15 cellular contexts compared by ENCODE assay signal in the genomic region with DNA sequence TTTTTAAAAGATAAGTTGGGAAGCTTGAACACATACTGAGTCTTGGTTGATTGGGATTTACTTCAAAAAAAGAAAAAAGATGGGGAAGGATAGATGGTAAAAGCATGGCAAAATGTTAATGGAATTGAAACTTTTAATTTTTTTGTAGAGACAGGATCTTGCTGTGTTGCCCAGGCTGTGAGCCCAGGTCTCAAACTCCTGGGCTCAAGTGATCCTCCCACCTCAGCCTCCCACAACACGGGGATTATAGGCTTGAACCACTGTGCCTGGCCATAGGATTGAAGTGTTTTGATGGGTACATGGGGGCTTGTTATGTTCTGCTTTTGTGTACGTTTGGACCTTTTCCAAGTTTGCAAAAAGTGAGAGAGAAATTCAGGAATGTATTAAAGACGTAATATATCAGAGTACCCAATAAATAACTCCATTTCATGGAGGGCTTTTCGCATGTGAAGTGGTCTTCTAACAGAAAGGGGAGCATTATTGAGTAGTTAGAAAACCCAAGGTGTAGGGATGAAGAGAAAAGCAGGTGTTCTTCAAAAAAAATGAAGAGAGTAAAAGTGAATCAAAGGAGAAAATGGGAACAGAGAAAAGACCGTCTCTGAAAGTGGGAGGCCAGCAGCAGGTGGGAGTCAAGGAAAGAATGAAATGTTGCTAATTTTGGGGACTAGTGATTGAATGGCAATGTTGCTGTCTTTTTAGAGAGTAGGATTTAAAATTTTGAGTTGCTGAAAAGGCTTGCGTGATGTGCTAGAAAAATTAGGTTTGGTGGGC. TPM values are rescaled to one million over a fixed set of nuclear protein-coding genes. Genes with fewer than 3 reads are reported as not detected.
DNase-seq lines count a peak whose midpoint lies in the region; ATAC-seq and TF ChIP-seq lines count a peak whose summit lies in the region.
"Had no signal": no experiment of that assay in that cellular context is flagged by ENCODE, and none has a peak within 500 bp of the region (broad histone marks: within the 10 kb centered on the region; RNA-seq: fewer than 3 reads in every experiment).

No MANE protein-coding gene starts in this region.

- H3K27ac Mint-ChIP-seq in CD4-positive, alpha-beta memory T cell: peak overlapping the region; percentile 87 to 99 (median 95)
- peak overlapping the region; percentile 97 for H3K27ac Mint-ChIP-seq in effector memory CD8-positive, alpha-beta T cell
- H3K27ac Mint-ChIP-seq: CD14-positive monocyte had no signal

- peaks cover 23 to 30% of the 10 kb centered on the region in 2 donors for H3K36me3 Mint-ChIP-seq in CD4-positive, alpha-beta memory T cell
- H3K36me3 Mint-ChIP-seq in effector memory CD8-positive, alpha-beta T cell (ENCODE audit: insufficient read depth): peaks cover 18% of the 10 kb centered on the region

- intact Hi-C loops in CD4-positive, alpha-beta memory T cell (cut with micrococcal nuclease): loop anchor here (5.0 kb wide), 1 partner anchor 37 kb away; no protein-coding TSS in a partner anchor

- CTCF ChIA-PET in CD4-positive, alpha-beta memory T cell (lab: Charles Lee; ENCODE audit: partially characterized antibody): interaction anchor here (1.9 kb wide), 1 partner anchor 26 kb away, joined by 5 read pairs; no protein-coding TSS in a partner anchor

- H4K20me1 ChIP-seq in SU-DHL-6 (ENCODE audit: low read depth, low read length): no peaks in the 10 kb centered on the region

- no peaks in the 10 kb centered on the region for H3K9me2 ChIP-seq in SU-DHL-6 (replicated peaks; ENCODE audit: insufficient read depth, low read length)

- no peaks in the 10 kb centered on the region for H3K9me3 ChIP-seq in CD4-positive, alpha-beta memory T cell (ENCODE audit: control insufficient read depth in 1 of 2, low read length in 2 of 2)
- H3K9me3 ChIP-seq in SU-DHL-6 (ENCODE audit: insufficient read depth, low read length): no peaks in the 10 kb centered on the region
- H3K9me3 ChIP-seq: Peyer's patch had no signal

- no peaks in the 10 kb centered on the region for H3K27me3 Mint-ChIP-seq in CD4-positive, alpha-beta memory T cell
- H3K27me3 Mint-ChIP-seq in effector memory CD8-positive, alpha-beta T cell: no peaks in the 10 kb centered on the region
- H3K27me3 Mint-ChIP-seq: brain had no signal

- H3K27ac ChIP-seq in CD4-positive, alpha-beta memory T cell (ENCODE audit: low read depth, low read length): peak overlapping the region; percentile 50
- peak overlapping the region; percentile 56 for H3K27ac ChIP-seq in SU-DHL-6 (ENCODE audit: low read depth, low read length)
- peak overlapping the region in 17 of 21 experiments; percentile 6 to 83 (median 64) for H3K27ac ChIP-seq in skin epidermis

- H3K4me3 Mint-ChIP-seq in CD4-positive, alpha-beta memory T cell: peak overlapping the region in 7 of 8 donors; percentile 38 to 80 (median 78)
- peak overlapping the region; percentile 29 to 67 for H3K4me3 Mint-ChIP-seq in effector memory CD8-positive, alpha-beta T cell
- H3K4me3 Mint-ChIP-seq: brain had no signal

- H3K27me3 ChIP-seq in CD4-positive, alpha-beta memory T cell (ENCODE audit: insufficient read depth, low read length): no peaks in the 10 kb centered on the region
- H3K27me3 ChIP-seq in SU-DHL-6 (ENCODE audit: low read length): no peaks in the 10 kb centered on the region
- H3K27me3 ChIP-seq: Peyer's patch had no signal

- H3K79me2 ChIP-seq in SU-DHL-6 (ENCODE audit: insufficient read depth, low read length): no peaks in the 10 kb centered on the region

- H3K9me3 Mint-ChIP-seq in CD4-positive, alpha-beta memory T cell: no peaks in the 10 kb centered on the region
- H3K9me3 Mint-ChIP-seq in effector memory CD8-positive, alpha-beta T cell: no peaks in the 10 kb centered on the region
- H3K9me3 Mint-ChIP-seq: brain had no signal

- H3K9ac ChIP-seq in SU-DHL-6 (ENCODE audit: low read length): no peak overlapping the region
- H3K9ac ChIP-seq: GM23248 had no signal

- peaks cover 43 to 72% (median 61%) of the 10 kb centered on the region in 4 donors for H3K4me1 Mint-ChIP-seq in CD4-positive, alpha-beta memory T cell
- H3K4me1 Mint-ChIP-seq in effector memory CD8-positive, alpha-beta T cell (ENCODE audit: low read depth in 2 of 2): peaks cover 30 to 42% of the 10 kb centered on the region in 2 donors

- H3K4me2 ChIP-seq in SU-DHL-6 (ENCODE audit: low read depth, low read length, poor library complexity, severe bottlenecking): peak overlapping the region; percentile 10

- no peak for ATAC-seq in effector memory CD8-positive, alpha-beta T cell (replicated peaks)
- no peak for ATAC-seq in GM18520 (IDR thresholded peaks at IDR 0.05; ENCODE audit: unreplicated experiment)

- H3F3A ChIP-seq in SU-DHL-6 (ENCODE audit: insufficient read depth): peaks cover 3% of the 10 kb centered on the region; the same call in 1 of the 2 replicates

- H2AFZ ChIP-seq in SU-DHL-6 (ENCODE audit: low read depth, low read length, severe bottlenecking): no peak overlapping the region
- H2AFZ ChIP-seq: GM23248 had no signal

- TF ChIP-seq CTCF in SU-DHL-6 (IDR thresholded peaks at IDR 0.05; ENCODE audit: insufficient read depth, low read length, poor library complexity, severe bottlenecking): no peak

- POLR2A ChIA-PET in CD4-positive, alpha-beta memory T cell (lab: Charles Lee; ENCODE audit: partially characterized antibody): interaction anchor here (1.8 to 1.9 kb wide), 2 partner anchors 40 to 54 kb away, joined by 7 to 19 read pairs; no protein-coding TSS in a partner anchor

- H3K36me3 ChIP-seq in CD4-positive, alpha-beta memory T cell (ENCODE audit: insufficient read depth, low read length): peaks cover 3% of the 10 kb centered on the region
- H3K36me3 ChIP-seq in SU-DHL-6 (ENCODE audit: low read length): 0 out of 2 replicates have a peak, but pooled peaks cover 2% of the 10 kb centered on the region
- H3K36me3 ChIP-seq: Peyer's patch had no signal

- no peak overlapping the region for H3K4me3 ChIP-seq in CD4-positive, alpha-beta memory T cell (ENCODE audit: low read length in 2 of 2)
- H3K4me3 ChIP-seq in SU-DHL-6 (ENCODE audit: insufficient read depth, low read length, poor library complexity, severe bottlenecking) (no peak overlapping the region), skin epidermis (no peak overlapping the region)
- H3K4me3 ChIP-seq: GM23248, Peyer's patch had no signal

- peaks cover 35% of the 10 kb centered on the region for H3K4me1 ChIP-seq in CD4-positive, alpha-beta memory T cell (ENCODE audit: insufficient read depth, low read length)

- no peak for DNase-seq in CD4-positive, alpha-beta memory T cell
- DNase-seq in effector memory CD8-positive, alpha-beta T cell: no peak
- DNase-seq in cortex of kidney (lab: John Stamatoyannopoulos, UW): no peak
- DNase-seq in NCI-H748 (lab: John Stamatoyannopoulos, UW; ENCODE audit: unreplicated experiment): no peak
- no peak for DNase-seq in COR-L47 (lab: John Stamatoyannopoulos, UW)
- DNase-seq: effector CD8-positive, alpha-beta T cell; KBM-7; midbrain had no signal

RNA-seq across cellular contexts. Expression of a gene that starts 55.2 kb away (rescaled TPM):
- total RNA-seq in CD4-positive, alpha-beta memory T cell: 10 to 100 TPM; 46.3 to 48.2 TPM
- 1 to 10 TPM; 3.5 to 7.5 TPM for polyA plus RNA-seq in CD4-positive, alpha-beta memory T cell

RNA-seq across cellular contexts. Expression of a gene that starts 55.4 kb away (rescaled TPM):
- total RNA-seq in CD4-positive, alpha-beta memory T cell: 100 to 1,000 TPM; 121 to 127 TPM
- polyA plus RNA-seq in CD4-positive, alpha-beta memory T cell: 100 to 1,000 TPM; 127 to 156 TPM
